ENCODE assay signal across 21 cellular contexts in the genomic region with DNA sequence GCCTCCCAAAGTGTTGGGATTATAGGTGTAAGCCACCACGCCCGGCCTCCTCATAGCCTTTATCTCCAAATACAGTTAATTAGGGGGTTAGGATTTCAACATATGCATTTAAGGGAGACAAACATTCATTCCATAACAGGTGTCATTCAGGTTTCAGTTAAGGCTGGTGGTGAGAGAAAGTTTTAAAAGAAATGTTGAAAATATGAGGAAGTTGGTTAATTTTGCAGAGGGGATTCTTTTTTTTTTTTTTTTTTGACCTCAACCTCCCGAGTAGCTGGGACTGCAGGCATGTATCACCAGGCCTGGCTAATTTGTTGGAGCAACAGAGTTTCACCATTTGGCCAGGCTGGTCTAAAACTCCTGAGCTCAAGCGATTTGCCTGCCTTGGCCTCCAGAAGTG. TPM values are rescaled to one million over a fixed set of nuclear protein-coding genes. Genes with fewer than 3 reads are reported as not detected.
"Had no signal": no experiment of that assay in that cellular context is flagged by ENCODE, and none has a peak within 500 bp of the region (broad histone marks: within the 10 kb centered on the region; RNA-seq: fewer than 3 reads in every experiment).

No MANE protein-coding gene starts in this region.

- H3K36me3 Mint-ChIP-seq: IgD-negative memory B cell, T-cell had no signal

- ATAC-seq: K562, Panc1, PC-3, T-cell had no signal

- DNase-seq: NCI-H1105, NCI-H1417, NCI-H146, NCI-H1694 treated with DMSO at 0.1 percent for 48 hours, NCI-H1930, NCI-H2081, NCI-H2107, NCI-H2227 treated with DMSO at 0.1 percent for 48 hours, NCI-H510A, NCI-H524 treated with DMSO at 0.1 percent for 48 hours, NCI-H69, NCI-H774, PC-3, SHP77, SW 1271, T-cell had no signal

- H3K9me3 Mint-ChIP-seq: T-cell; T-helper 1 cell treated with Interleukin-12 subunit alpha and Interleukin-12 subunit beta and Interleukin-4 antibody, amounts not matched to agents 30 μg/mL and 1 μg/mL, for 36 hours had no signal

- H3K27ac Mint-ChIP-seq: IgD-negative memory B cell; T-cell; T-helper 1 cell treated with Interleukin-12 subunit alpha and Interleukin-12 subunit beta and Interleukin-4 antibody, amounts not matched to agents 30 μg/mL and 1 μg/mL, for 36 hours had no signal

- H3K4me3 Mint-ChIP-seq: IgD-negative memory B cell; T-cell; T-helper 1 cell treated with Interleukin-12 subunit alpha and Interleukin-12 subunit beta and Interleukin-4 antibody, amounts not matched to agents 30 μg/mL and 1 μg/mL, for 36 hours had no signal

- H3K4me1 Mint-ChIP-seq: T-cell had no signal

RNA-seq across cellular contexts. Expression of a gene that starts 12.5 kb away (rescaled TPM):
- total RNA-seq: MCF 10A had no signal
